ENCODE assay signal across 7 cellular contexts in genomic region chr21:44938976-44939531, GRCh38. TPM values are rescaled to one million over a fixed set of nuclear protein-coding genes. Genes with fewer than 3 reads are reported as not detected.
DNase-seq lines count a peak whose midpoint lies in the region; ATAC-seq, FAIRE-seq and TF ChIP-seq lines count a peak whose summit lies in the region.

No MANE protein-coding gene starts in this region.

- H3K9ac ChIP-seq in keratinocyte (ENCODE audit: control insufficient read depth, extremely low read depth, insufficient read depth, low read length), result peak overlapping the region; percentile 76

- no peak overlapping the region for H2AFZ ChIP-seq in keratinocyte (ENCODE audit: control insufficient read depth, low read length)

- H3K4me3 ChIP-seq in HL-60 (replicated peaks; ENCODE audit: insufficient read depth, low read length) (peak overlapping the region; percentile 69), keratinocyte (ENCODE audit: control insufficient read depth in 2 of 3, extremely low read depth in 1 of 3, insufficient read depth in 2 of 3, low read depth in 1 of 3, low read length in 3 of 3) (peak overlapping the region; percentile 73 to 96 (median 84))

- no peaks in the 10 kb centered on the region for H3K27me3 Mint-ChIP-seq in stimulated activated naive CD8-positive, alpha-beta T cell treated with anti-CD3 and anti-CD28 coated beads, Interleukin-15, amount 100 ng/mL, for 72 hours

- H3K4me1 Mint-ChIP-seq in stimulated activated naive CD8-positive, alpha-beta T cell treated with anti-CD3 and anti-CD28 coated beads, Interleukin-15, amount 100 ng/mL, for 72 hours, result peaks cover 48% of the 10 kb centered on the region

- H3K27ac Mint-ChIP-seq in activated naive CD4-positive, alpha-beta T cell treated with anti-CD3 and anti-CD28 coated beads, Interleukin-2, amount 50 U/mL, for 72 hours, result peak overlapping the region; percentile 86 to 90
- peak overlapping the region; percentile 89 to 91 for H3K27ac Mint-ChIP-seq in stimulated activated naive CD8-positive, alpha-beta T cell treated with anti-CD3 and anti-CD28 coated beads, Interleukin-15, amount 100 ng/mL, for 72 hours

- no peaks in the 10 kb centered on the region for H3K9me1 ChIP-seq in keratinocyte (ENCODE audit: control insufficient read depth, extremely low read depth, insufficient read depth, low read length)

- peaks cover 40% of the 10 kb centered on the region for H3K79me2 ChIP-seq in keratinocyte (ENCODE audit: control insufficient read depth, insufficient read depth, low read length)

- no peaks in the 10 kb centered on the region for H3K9me3 ChIP-seq in keratinocyte (ENCODE audit: control insufficient read depth, low read depth, low read length)

- peak overlapping the region; percentile 85 for H3K4me2 ChIP-seq in keratinocyte (ENCODE audit: control insufficient read depth, extremely low read depth, insufficient read depth, low read depth, low read length)

- H3K9me3 Mint-ChIP-seq in activated naive CD4-positive, alpha-beta T cell treated with anti-CD3 and anti-CD28 coated beads, Interleukin-2, amount 50 U/mL, for 72 hours, result no peaks in the 10 kb centered on the region
- no peaks in the 10 kb centered on the region for H3K9me3 Mint-ChIP-seq in stimulated activated naive CD8-positive, alpha-beta T cell treated with anti-CD3 and anti-CD28 coated beads, Interleukin-15, amount 100 ng/mL, for 72 hours

- FAIRE-seq in keratinocyte (lab: Jason Lieb, UNC), result no peak

- H3K27ac ChIP-seq in HL-60 (replicated peaks) (peak overlapping the region; percentile 64), keratinocyte (ENCODE audit: control insufficient read depth, insufficient read depth, low read length) (peak overlapping the region; percentile 66)

- H3K27me3 ChIP-seq in HL-60 (ENCODE audit: insufficient read depth, poor library complexity, severe bottlenecking) (no peaks in the 10 kb centered on the region), keratinocyte (ENCODE audit: control insufficient read depth, extremely low read depth, insufficient read depth, low read length) (peaks cover under 1% of the 10 kb centered on the region)

- H3K36me3 Mint-ChIP-seq in activated naive CD4-positive, alpha-beta T cell treated with anti-CD3 and anti-CD28 coated beads, Interleukin-2, amount 50 U/mL, for 72 hours, result peaks cover 15 to 22% of the 10 kb centered on the region in 2 donors

- TF ChIP-seq CTCF in HL-60 (IDR thresholded peaks at IDR 0.05; ENCODE audit: insufficient read depth, low read length) (no peak), keratinocyte (optimal IDR thresholded peaks at IDR 0.05 in 1 of 3, IDR thresholded peaks at IDR 0.05 in 1 of 3, conservative IDR thresholded peaks at IDR 0.05 in 1 of 3; ENCODE audit: extremely low read depth in 1 of 3, insufficient read depth in 2 of 3, low read length in 3 of 3) (no peak)

- ATAC-seq in activated naive CD4-positive, alpha-beta T cell treated with anti-CD3 and anti-CD28 coated beads, Interleukin-2, amount 50 U/mL, for 72 hours, result no peak
- ATAC-seq in stimulated activated naive CD8-positive, alpha-beta T cell treated with anti-CD3 and anti-CD28 coated beads, Interleukin-15, amount 100 ng/mL, for 72 hours, result no peak
- no peak for ATAC-seq in HG02973 (IDR thresholded peaks at IDR 0.05; ENCODE audit: unreplicated experiment)
- ATAC-seq in GM19023 (IDR thresholded peaks at IDR 0.05; ENCODE audit: unreplicated experiment), result no peak

- peaks cover 7% of the 10 kb centered on the region for H4K20me1 ChIP-seq in keratinocyte (ENCODE audit: control insufficient read depth, extremely low read depth, insufficient read depth, low read length)

- peaks cover 19% of the 10 kb centered on the region for H3K4me1 ChIP-seq in keratinocyte (ENCODE audit: control insufficient read depth, extremely low read depth, insufficient read depth, low read length)

- no peak for DNase-seq in HL-60 (ENCODE audit: low read depth in 1 of 2, low spot score in 1 of 2)
- DNase-seq in activated naive CD4-positive, alpha-beta T cell treated with anti-CD3 and anti-CD28 coated beads, Interleukin-2, amount 50 U/mL, for 72 hours (ENCODE audit: low spot score in 2 of 2), result no peak
- no peak for DNase-seq in keratinocyte (ENCODE audit: low read depth, low spot score)
- no peak for DNase-seq in stimulated activated naive CD8-positive, alpha-beta T cell treated with anti-CD3 and anti-CD28 coated beads, Interleukin-15, amount 100 ng/mL, for 72 hours
- no peak for DNase-seq in NCI-H1694 treated with DMSO at 0.1 percent for 48 hours (lab: John Stamatoyannopoulos, UW)

- dilution Hi-C loops in keratinocyte (cut with MboI; ENCODE audit: extremely low pct_ligation_motif_present, low sequenced_read_pairs), result no loop called here

- peak overlapping the region; percentile 90 to 94 for H3K4me3 Mint-ChIP-seq in stimulated activated naive CD8-positive, alpha-beta T cell treated with anti-CD3 and anti-CD28 coated beads, Interleukin-15, amount 100 ng/mL, for 72 hours

- H3K36me3 ChIP-seq in keratinocyte (ENCODE audit: control insufficient read depth in 2 of 2, extremely low read depth in 1 of 2, insufficient read depth in 2 of 2, low read length in 2 of 2), result peaks cover 5 to 7% of the 10 kb centered on the region in 2 experiments

RNA-seq across cellular contexts. Expression of gene SLX9, which starts 0.8 kb away (rescaled TPM):
- total RNA-seq in activated naive CD4-positive, alpha-beta T cell treated with anti-CD3 and anti-CD28 coated beads, Interleukin-2, amount 50 U/mL, for 72 hours, result 10 to 100 TPM; 25.3 to 63.9 TPM
- 18.5 to 26.8 TPM (median 21.8 TPM) in 3 replicates for polyA plus RNA-seq in keratinocyte
- polyA plus RNA-seq in keratinocyte (2011; ENCODE audit: low read depth), result 10.9 TPM
- polyA plus RNA-seq in keratinocyte (2011; cell fraction: cytosol; rRNA removed), result 11.7 and 37.9 TPM in 2 replicates
- 12.2 and 16.0 TPM in 2 replicates for polyA plus RNA-seq in keratinocyte (2011; cell fraction: nucleus; rRNA removed)
- polyA plus RNA-seq in keratinocyte (2012; ENCODE audit: low replicate concordance), result 19.1 and 41.5 TPM in 2 replicates
- polyA minus RNA-seq in keratinocyte, result 5.5 to 8.2 TPM (median 6.2 TPM) in 3 replicates
- 43.4 TPM for polyA minus RNA-seq in keratinocyte (2011; cell fraction: cytosol; rRNA and poly(A)+ RNA removed)
- 9.0 and 9.2 TPM in 2 replicates for polyA minus RNA-seq in keratinocyte (2011; cell fraction: nucleus; rRNA and poly(A)+ RNA removed)

RNA-seq across cellular contexts. Expression of gene ITGB2, which starts 18.4 kb away (rescaled TPM):
- 100 to 1,000 TPM; 151 to 272 TPM for total RNA-seq in activated naive CD4-positive, alpha-beta T cell treated with anti-CD3 and anti-CD28 coated beads, Interleukin-2, amount 50 U/mL, for 72 hours
- polyA plus RNA-seq in keratinocyte, result 0.55 to 0.86 TPM (median 0.72 TPM) in 3 replicates
- polyA plus RNA-seq in keratinocyte (2011; ENCODE audit: low read depth), result not detected
- polyA plus RNA-seq in keratinocyte (2011; cell fraction: cytosol; rRNA removed), result 0.29 and 1.0 TPM in 2 replicates
- 2.0 and 2.7 TPM in 2 replicates for polyA plus RNA-seq in keratinocyte (2011; cell fraction: nucleus; rRNA removed)
- polyA plus RNA-seq in keratinocyte (2012; ENCODE audit: low replicate concordance), result 0.17 and 1.0 TPM in 2 replicates
- polyA minus RNA-seq in keratinocyte, result 0.40 to 3.1 TPM (median 1.4 TPM) in 3 replicates
- 6.5 TPM for polyA minus RNA-seq in keratinocyte (2011; cell fraction: cytosol; rRNA and poly(A)+ RNA removed)
- 3.8 and 6.5 TPM in 2 replicates for polyA minus RNA-seq in keratinocyte (2011; cell fraction: nucleus; rRNA and poly(A)+ RNA removed)
